8 cellular contexts compared by ENCODE assay signal in genomic region chr9:86354882-86355399, GRCh38. TPM values are rescaled to one million over a fixed set of nuclear protein-coding genes. Genes with fewer than 3 reads are reported as not detected.
DNase-seq lines count a peak whose midpoint lies in the region; ATAC-seq and TF ChIP-seq lines count a peak whose summit lies in the region.

No MANE protein-coding gene starts in this region.

- H3K36me3 ChIP-seq in mammary epithelial cell (ENCODE audit: insufficient read depth, low read length) (peaks cover 8% of the 10 kb centered on the region), lung (ENCODE audit: control insufficient read depth in 2 of 2, insufficient read depth in 2 of 2, low read length in 2 of 2) (no peaks in the 10 kb centered on the region), uterus (no peaks in the 10 kb centered on the region)

- ATAC-seq in lung (ENCODE audit: insufficient read depth, low FRiP score) (no peak), GM19324 (IDR thresholded peaks at IDR 0.05; ENCODE audit: low FRiP score, unreplicated experiment) (no peak), GM19351 (IDR thresholded peaks at IDR 0.05; ENCODE audit: unreplicated experiment) (no peak)

- dilution Hi-C loops in mammary epithelial cell (cut with HindIII; ENCODE audit: low sequenced_read_pairs), result no loop called here

- H2AFZ ChIP-seq in mammary epithelial cell (ENCODE audit: low read depth, low read length), result peak overlapping the region; percentile 90

- in situ Hi-C loops in mammary epithelial cell (cut with MboI; ENCODE audit: low sequenced_read_pairs in 2 of 2), result no loop called here

- H3K9me3 ChIP-seq in mammary epithelial cell (replicated peaks; ENCODE audit: insufficient read depth, low read length) (no peaks in the 10 kb centered on the region), lung (ENCODE audit: control insufficient read depth in 2 of 2, insufficient read depth in 1 of 2, low read length in 1 of 2) (no peaks in the 10 kb centered on the region), uterus (no peaks in the 10 kb centered on the region)

- H3K27ac ChIP-seq in mammary epithelial cell (ENCODE audit: insufficient read depth, low read depth, low read length) (peak overlapping the region; percentile 59), lung (ENCODE audit: low read depth in 1 of 2, low read length in 1 of 2) (peak overlapping the region; percentile 83 to 96), uterus (peak overlapping the region; percentile 90 to 92)

- peak overlapping the region; percentile 87 for H3K9ac ChIP-seq in mammary epithelial cell (ENCODE audit: insufficient read depth, low read length)

- TF ChIP-seq CTCF in mammary epithelial cell (conservative IDR thresholded peaks at IDR 0.05 in 1 of 2, IDR thresholded peaks at IDR 0.05 in 1 of 2; ENCODE audit: extremely low read depth in 1 of 2, insufficient read depth in 1 of 2, low read depth in 1 of 2, low read length in 2 of 2) (peak; percentile 5 to 15), lung (IDR thresholded peaks at IDR 0.05; ENCODE audit: control extremely low read depth, extremely low read depth) (no peak), uterus (IDR thresholded peaks at IDR 0.05) (peak in 3 of 4 experiments; percentile 10 to 23 (median 17))

- H3K4me2 ChIP-seq in mammary epithelial cell (ENCODE audit: insufficient read depth, low read depth, low read length), result peak overlapping the region; percentile 96

- DNase-seq in COLO829 (ENCODE audit: low spot score) (peak; percentile 42), LoVo (ENCODE audit: low spot score) (peak; percentile 2), mammary epithelial cell (no peak), lung (ENCODE audit: low spot score) (no peak), uterus (no peak)
- DNase-seq in stimulated activated CD4-positive, alpha-beta T cell treated with anti-CD3 and anti-CD28 coated beads, Interleukin-1b, Interleukin-23, amount 100 ng/mL, for 48 hours, result no peak

- H3K4me1 ChIP-seq in mammary epithelial cell (ENCODE audit: insufficient read depth, low read length), result peaks cover 25% of the 10 kb centered on the region
- peaks cover 6 to 15% of the 10 kb centered on the region in 2 donors for H3K4me1 ChIP-seq in lung (ENCODE audit: control insufficient read depth in 2 of 2, insufficient read depth in 2 of 2, low read length in 2 of 2)
- H3K4me1 ChIP-seq in uterus, result peaks cover 4% of the 10 kb centered on the region in 2 donors

- no peaks in the 10 kb centered on the region for H3K27me3 ChIP-seq in mammary epithelial cell (ENCODE audit: insufficient read depth, low read length)
- H3K27me3 ChIP-seq in lung (ENCODE audit: control insufficient read depth, insufficient read depth), result no peaks in the 10 kb centered on the region
- no peaks in the 10 kb centered on the region for H3K27me3 ChIP-seq in uterus

- intact Hi-C loops in mammary epithelial cell (cut with micrococcal nuclease) (loop anchor here (1.0 to 2.0 kb wide), 3 partner anchors 14 to 51 kb away; no protein-coding TSS in a partner anchor), uterus (cut with DNase I; ENCODE audit: low total_unique reads) (no loop called here)

- H3K79me2 ChIP-seq in mammary epithelial cell (ENCODE audit: insufficient read depth, low read length), result peaks cover 38% of the 10 kb centered on the region

- peak overlapping the region; percentile 60 to 80 (median 69) for H3K4me3 ChIP-seq in mammary epithelial cell (replicated peaks in 1 of 3; ENCODE audit: insufficient read depth in 1 of 3, low read depth in 2 of 3, low read length in 3 of 3)
- peak overlapping the region; percentile 62 for H3K4me3 ChIP-seq in lung
- H3K4me3 ChIP-seq in uterus, result peak overlapping the region; percentile 65 to 93

- no TSS peak for BruUV-seq in mammary epithelial cell (replicated peaks; lab: Mats Ljungman, UMichigan)

- CTCF ChIA-PET in mammary epithelial cell (lab: Charles Lee; ENCODE audit: low non-redundant PET), result no interaction called here

- H4K20me1 ChIP-seq in mammary epithelial cell (ENCODE audit: insufficient read depth, low read length), result no peaks in the 10 kb centered on the region

- TF ChIP-seq POLR2A in uterus (IDR thresholded peaks at IDR 0.05), result no peak

- WGBS in mammary epithelial cell (ENCODE audit: low coverage, missing lambda C conversion rate), result 8% methylated on average over 20 of the region's 20 CpGs
- WGBS in lung, 2 donors, result 24% methylated on average over 20 of the region's 20 CpGs

RNA-seq across cellular contexts. Expression of gene TUT7, which starts 0.7 kb away (rescaled TPM):
- 10 to 100 TPM; 33.8 to 36.4 TPM for total RNA-seq in mammary epithelial cell
- 18.9 TPM for polyA plus RNA-seq in mammary epithelial cell
- polyA minus RNA-seq in mammary epithelial cell, result 34.2 TPM
- 10 to 100 TPM; 30.7 to 47.7 TPM for total RNA-seq in lung
- 10 to 100 TPM; 15.5 to 21.7 TPM for polyA plus RNA-seq in lung
- total RNA-seq in uterus, result 10 to 100 TPM; 13.8 to 41.5 (median 20.3) TPM

Comparison
In these comparisons a context has a peak if more than half of its experiments do, and no peak if none do; other contexts are left out.
1. DNase-seq: peak in COLO829 (single experiment) and LoVo (single experiment); none in mammary epithelial cell (single experiment), lung (single experiment), uterus (0 of 2) and stimulated activated CD4-positive, alpha-beta T cell treated with anti-CD3 and anti-CD28 coated beads, Interleukin-1b, Interleukin-23, amount 100 ng/mL, for 48 hours (single experiment).
2. Peak in every context shown above with its lines, with median percentiles within 50 percentile points of each other: H3K27ac ChIP-seq and H3K4me3 ChIP-seq.